Comparison of ENCODE assay signal across 10 cellular contexts in genomic region chr14:89589400-89590128, GRCh38.
DNase-seq lines count a peak whose midpoint lies in the region; ATAC-seq lines count a peak whose summit lies in the region.
"Had no signal": no experiment of that assay in that cellular context is flagged by ENCODE, and none has a peak within 500 bp of the region (broad histone marks: within the 10 kb centered on the region; RNA-seq: fewer than 3 reads in every experiment).

No MANE protein-coding gene starts in this region.

- peak overlapping the region; percentile 5 for H3K27ac Mint-ChIP-seq in T-helper 2 cell treated with Interferon-gamma antibody and Interleukin-4, amounts not matched to agents 5 μg/mL and 100 μg/mL, for 36 hours
- peak overlapping the region; percentile 14 for H3K27ac Mint-ChIP-seq in activated T-helper 1 cell treated with anti-CD3 and anti-CD28 coated beads, Interleukin-12 subunit alpha, Interleukin-12 subunit beta, Interleukin-2, Interleukin-4 antibody, amounts not matched to agents 30 ng/mL and 10 ng/mL and 1 ng/mL, durations not matched to agents 14 hours and 24 hours and 36 hours

- H3K4me1 Mint-ChIP-seq in T-helper 2 cell treated with Interferon-gamma antibody and Interleukin-4, amounts not matched to agents 5 μg/mL and 100 μg/mL, for 36 hours (ENCODE audit: low read depth), result peaks cover 55% of the 10 kb centered on the region
- peaks cover 52% of the 10 kb centered on the region for H3K4me1 Mint-ChIP-seq in activated T-helper 1 cell treated with anti-CD3 and anti-CD28 coated beads, Interleukin-12 subunit alpha, Interleukin-12 subunit beta, Interleukin-2, Interleukin-4 antibody, amounts not matched to agents 30 ng/mL and 10 ng/mL and 1 ng/mL, durations not matched to agents 14 hours and 24 hours and 36 hours (ENCODE audit: low read depth)

- H3K27me3 ChIP-seq in effector memory CD4-positive, alpha-beta T cell (replicated peaks; ENCODE audit: control insufficient read depth, insufficient read depth, low read length, poor library complexity, severe bottlenecking), result no peaks in the 10 kb centered on the region

- intact Hi-C loops in activated T-helper 1 cell treated with anti-CD3 and anti-CD28 coated beads, Interleukin-12 subunit alpha, Interleukin-12 subunit beta, Interleukin-2, Interleukin-4 antibody, amounts not matched to agents 30 ng/mL and 10 ng/mL and 1 ng/mL, durations not matched to agents 14 hours and 24 hours and 36 hours (cut with micrococcal nuclease), result loop anchor here (5.0 kb wide), 1 partner anchor 178 kb away; no protein-coding TSS in a partner anchor

- H3K4me1 ChIP-seq in effector memory CD4-positive, alpha-beta T cell (ENCODE audit: control insufficient read depth, insufficient read depth, low read length, poor library complexity, severe bottlenecking), result no peaks in the 10 kb centered on the region

- H3K36me3 ChIP-seq in effector memory CD4-positive, alpha-beta T cell (ENCODE audit: control insufficient read depth, insufficient read depth, low read length), result peaks cover 3% of the 10 kb centered on the region

- peaks cover 72% of the 10 kb centered on the region for H3K36me3 Mint-ChIP-seq in T-helper 2 cell treated with Interferon-gamma antibody and Interleukin-4, amounts not matched to agents 5 μg/mL and 100 μg/mL, for 36 hours (ENCODE audit: low read depth)
- H3K36me3 Mint-ChIP-seq in activated T-helper 1 cell treated with anti-CD3 and anti-CD28 coated beads, Interleukin-12 subunit alpha, Interleukin-12 subunit beta, Interleukin-2, Interleukin-4 antibody, amounts not matched to agents 30 ng/mL and 10 ng/mL and 1 ng/mL, durations not matched to agents 14 hours and 24 hours and 36 hours (ENCODE audit: low read depth), result peaks cover 39% of the 10 kb centered on the region

- no peak for DNase-seq in T-helper 2 cell treated with Interferon-gamma antibody and Interleukin-4, amounts not matched to agents 5 μg/mL and 100 μg/mL, for 36 hours (ENCODE audit: low spot score)
- DNase-seq in T-helper 2 cell, result no peak
- DNase-seq in activated T-helper 1 cell treated with anti-CD3 and anti-CD28 coated beads, Interleukin-12 subunit alpha, Interleukin-12 subunit beta, Interleukin-2, Interleukin-4 antibody, amounts not matched to agents 30 ng/mL and 10 ng/mL and 1 ng/mL, durations not matched to agents 14 hours and 24 hours and 36 hours (ENCODE audit: low spot score), result no peak
- DNase-seq in putamen (ENCODE audit: low spot score), result peak; percentile 50
- no peak for DNase-seq in effector memory CD4-positive, alpha-beta T cell
- no peak for DNase-seq in iPS-NIHi7 (ENCODE audit: extremely low spot score)
- DNase-seq in stimulated activated CD4-positive, alpha-beta T cell treated with anti-CD3 and anti-CD28 coated beads, Interleukin-1b, Interleukin-23, amount 100 ng/mL, for 48 hours, result no peak
- DNase-seq: NCI-H446 treated with DMSO at 0.1 percent for 48 hours had no signal

- peaks cover 28% of the 10 kb centered on the region for H3K9me3 Mint-ChIP-seq in T-helper 2 cell treated with Interferon-gamma antibody and Interleukin-4, amounts not matched to agents 5 μg/mL and 100 μg/mL, for 36 hours
- H3K9me3 Mint-ChIP-seq in activated T-helper 1 cell treated with anti-CD3 and anti-CD28 coated beads, Interleukin-12 subunit alpha, Interleukin-12 subunit beta, Interleukin-2, Interleukin-4 antibody, amounts not matched to agents 30 ng/mL and 10 ng/mL and 1 ng/mL, durations not matched to agents 14 hours and 24 hours and 36 hours, result peaks cover 35% of the 10 kb centered on the region

- ATAC-seq in HG03039 (IDR thresholded peaks at IDR 0.05; ENCODE audit: unreplicated experiment), result peak; percentile 53

- no peak overlapping the region for H3K4me3 Mint-ChIP-seq in T-helper 2 cell treated with Interferon-gamma antibody and Interleukin-4, amounts not matched to agents 5 μg/mL and 100 μg/mL, for 36 hours
- no peak overlapping the region for H3K4me3 Mint-ChIP-seq in activated T-helper 1 cell treated with anti-CD3 and anti-CD28 coated beads, Interleukin-12 subunit alpha, Interleukin-12 subunit beta, Interleukin-2, Interleukin-4 antibody, amounts not matched to agents 30 ng/mL and 10 ng/mL and 1 ng/mL, durations not matched to agents 14 hours and 24 hours and 36 hours

- no peak overlapping the region for H3K4me3 ChIP-seq in effector memory CD4-positive, alpha-beta T cell (ENCODE audit: insufficient read depth, low read depth, low read length, poor library complexity, severe bottlenecking)

- no peaks in the 10 kb centered on the region for H3K9me3 ChIP-seq in effector memory CD4-positive, alpha-beta T cell (ENCODE audit: control insufficient read depth, low read length)

- H3K27me3 Mint-ChIP-seq in T-helper 2 cell treated with Interferon-gamma antibody and Interleukin-4, amounts not matched to agents 5 μg/mL and 100 μg/mL, for 36 hours (ENCODE audit: low read depth), result no peaks in the 10 kb centered on the region
- no peaks in the 10 kb centered on the region for H3K27me3 Mint-ChIP-seq in activated T-helper 1 cell treated with anti-CD3 and anti-CD28 coated beads, Interleukin-12 subunit alpha, Interleukin-12 subunit beta, Interleukin-2, Interleukin-4 antibody, amounts not matched to agents 30 ng/mL and 10 ng/mL and 1 ng/mL, durations not matched to agents 14 hours and 24 hours and 36 hours (ENCODE audit: insufficient read depth)

- H3K27ac ChIP-seq in effector memory CD4-positive, alpha-beta T cell (ENCODE audit: insufficient read depth, low read length, poor library complexity, severe bottlenecking), result no peak overlapping the region
- H3K27ac ChIP-seq: 22Rv1 had no signal
